Comparison of ENCODE assay signal across 8 cellular contexts in the genomic region with DNA sequence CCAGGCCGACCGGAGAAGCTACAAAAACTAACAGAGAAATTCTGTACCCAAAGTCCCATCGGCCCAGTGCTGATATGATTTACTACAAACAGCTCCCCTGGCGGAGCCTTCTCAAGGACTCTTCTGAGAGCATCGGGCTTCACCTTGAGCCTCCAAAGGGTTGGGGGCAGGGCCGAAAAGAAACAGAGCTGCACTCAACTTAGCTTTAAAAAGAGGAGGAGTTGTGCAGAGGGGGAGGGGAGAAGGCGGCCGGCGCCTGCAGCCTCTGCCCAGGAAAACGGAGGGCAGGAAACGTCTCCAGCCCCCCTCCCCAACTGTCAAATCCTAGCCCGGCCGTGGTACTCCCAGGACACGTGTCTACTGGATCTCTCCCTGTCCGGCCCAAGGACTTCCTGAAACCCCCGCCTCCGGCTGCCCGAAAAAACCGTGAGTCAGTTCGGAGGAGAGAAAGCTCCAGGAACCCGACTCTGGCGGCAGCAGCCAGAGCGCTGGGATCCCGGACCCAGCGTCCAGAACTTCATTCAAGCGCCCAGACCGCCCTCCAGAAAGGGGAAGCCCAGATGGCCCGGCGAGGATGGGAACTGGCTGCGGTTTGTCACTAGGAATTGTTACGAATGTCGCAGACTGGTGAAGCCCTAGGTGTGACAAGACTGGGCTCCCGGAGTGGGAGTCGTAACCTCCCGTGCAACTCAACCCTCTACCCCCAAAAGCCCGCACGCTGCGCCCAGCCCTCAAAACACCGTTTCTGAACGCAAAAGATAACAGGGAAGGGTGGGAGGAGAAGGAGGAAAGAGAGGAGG. TPM values are rescaled to one million over a fixed set of nuclear protein-coding genes. Genes with fewer than 3 reads are reported as not detected.
DNase-seq lines count a peak whose midpoint lies in the region; FAIRE-seq and TF ChIP-seq lines count a peak whose summit lies in the region.

No MANE protein-coding gene starts in this region.

- DNase-seq in AG09319 (ENCODE audit: extremely low read depth, low read depth), result peak; percentile 59
- DNase-seq in GM12892 (ENCODE audit: insufficient read length), result peak; percentile 13
- peak; percentile 41 for DNase-seq in KG1 (lab: John Stamatoyannopoulos, UW)
- peak; percentile 83 for DNase-seq in fibroblast of mammary gland (ENCODE audit: low read depth)
- no peak for DNase-seq in activated CD4-positive, CD25-positive, alpha-beta regulatory T cell treated with anti-CD3 and anti-CD28 coated beads, Interleukin-2, amount 50 U/mL, for 72 hours

- 1% methylated on average over 40 of the region's 40 CpGs for WGBS in urinary bladder

- H3K4me1 ChIP-seq in muscle layer of duodenum (ENCODE audit: control insufficient read depth in 1 of 2, insufficient read depth in 2 of 2, low read length in 2 of 2), result no peaks in the 10 kb centered on the region
- no peaks in the 10 kb centered on the region for H3K4me1 ChIP-seq in urinary bladder (ENCODE audit: insufficient read depth)

- H3K4me3 ChIP-seq in fibroblast of mammary gland (ENCODE audit: control insufficient read depth, low read depth, low read length) (peak overlapping the region; percentile 80), muscle layer of duodenum (ENCODE audit: low read depth in 1 of 2, low read length in 2 of 2) (peak overlapping the region; percentile 77 to 87), urinary bladder (ENCODE audit: low read depth, low read length) (peak overlapping the region; percentile 50)

- peak overlapping the region; percentile 99 for H3K27ac ChIP-seq in VCaP
- peak overlapping the region; percentile 58 for H3K27ac ChIP-seq in muscle layer of duodenum (ENCODE audit: low read length)
- no peak overlapping the region for H3K27ac ChIP-seq in urinary bladder (ENCODE audit: low read depth)

- H3K36me3 ChIP-seq in muscle layer of duodenum (ENCODE audit: control insufficient read depth in 1 of 2, insufficient read depth in 2 of 2, low read length in 2 of 2), result no peaks in the 10 kb centered on the region
- H3K36me3 ChIP-seq in urinary bladder (ENCODE audit: insufficient read depth), result no peaks in the 10 kb centered on the region

- no peaks in the 10 kb centered on the region for H3K9me3 ChIP-seq in muscle layer of duodenum (ENCODE audit: control insufficient read depth in 1 of 2, low read length in 2 of 2)

- no peak for TF ChIP-seq POLR2A in GM12892 (IDR thresholded peaks at IDR 0.05; ENCODE audit: low read depth, low read length)

- no peaks in the 10 kb centered on the region for H3K27me3 ChIP-seq in muscle layer of duodenum (ENCODE audit: low read depth, low read length)

- FAIRE-seq in GM12892 (lab: Jason Lieb, UNC), result no peak

- peak; percentile 58 for TF ChIP-seq CTCF in AG09319 (IDR thresholded peaks at IDR 0.05; ENCODE audit: low read depth, low read length)
- TF ChIP-seq CTCF in VCaP (conservative IDR thresholded peaks at IDR 0.05), result peak; percentile 91
- peak; percentile 28 for TF ChIP-seq CTCF in fibroblast of mammary gland (conservative IDR thresholded peaks at IDR 0.05; ENCODE audit: control insufficient read depth, insufficient read depth, low read depth, low read length)

RNA-seq across cellular contexts. Expression of gene ADAMTS3, which starts 1.0 kb away (rescaled TPM):
- polyA plus RNA-seq in GM12892 (2012; ENCODE audit: missing spikeins), result not detected
- 6.3 TPM for total RNA-seq in urinary bladder
- polyA plus RNA-seq in urinary bladder, result 1.5 TPM

Comparison
In these comparisons a context has a peak if more than half of its experiments do, and no peak if none do; other contexts are left out.
1. CTCF ChIP-seq: peak in every context shown above with its lines; median percentile 91 in VCaP; 58 in AG09319; 28 in fibroblast of mammary gland.